Comparison of ENCODE assay signal across 8 cellular contexts in the genomic region with DNA sequence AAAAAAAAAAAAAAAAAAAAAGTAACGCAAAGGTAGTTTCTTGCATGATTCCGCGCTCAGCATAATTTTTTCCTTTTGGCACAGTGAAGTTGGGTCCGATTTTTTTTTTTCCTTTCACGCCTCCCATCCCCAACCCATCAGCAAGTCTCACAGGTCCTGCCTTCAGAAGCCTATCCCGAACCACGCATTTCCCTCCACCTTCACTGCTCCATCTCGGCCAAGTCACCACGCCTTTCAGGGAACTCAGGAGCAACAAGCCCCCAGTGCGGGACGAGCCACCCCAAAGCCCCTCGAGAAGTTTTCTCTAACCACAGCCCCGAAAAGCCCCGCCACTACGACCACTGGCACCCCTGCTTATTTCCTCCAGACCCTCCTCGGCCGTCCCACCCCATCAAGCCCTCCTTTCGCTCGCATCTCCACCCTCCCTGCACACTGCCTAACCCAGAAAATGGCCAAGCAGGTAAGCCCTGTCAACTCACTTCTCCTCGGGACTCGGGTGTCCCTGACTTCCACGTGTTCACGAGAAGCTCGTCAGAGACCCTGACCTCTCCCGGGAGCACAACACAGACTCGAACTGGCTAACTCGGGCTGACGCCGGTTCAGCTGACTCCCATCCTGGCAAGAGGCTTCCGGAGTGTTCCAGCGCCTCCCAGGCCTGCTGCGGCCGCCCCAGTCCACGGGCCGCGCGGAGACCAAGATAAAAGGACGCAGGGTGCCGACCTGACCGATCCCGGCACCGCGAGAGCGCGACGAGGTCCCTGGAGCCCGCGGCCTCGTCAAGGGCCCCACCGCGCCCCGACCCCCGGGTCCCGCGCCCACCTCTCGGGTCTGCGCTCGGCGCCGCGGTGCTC. TPM values are rescaled to one million over a fixed set of nuclear protein-coding genes. Genes with fewer than 3 reads are reported as not detected.
DNase-seq lines count a peak whose midpoint lies in the region; TF ChIP-seq lines count a peak whose summit lies in the region.

No MANE protein-coding gene starts in this region.

- H3K4me3 ChIP-seq in GM23248 = peak overlapping the region; percentile 97
- H3K4me3 ChIP-seq in prostate gland = peak overlapping the region; percentile 58 to 89

- H3K27me3 ChIP-seq in GM23248 (replicated peaks; ENCODE audit: insufficient read depth) (no peaks in the 10 kb centered on the region), prostate gland (replicated peaks; ENCODE audit: insufficient read depth) (no peaks in the 10 kb centered on the region)

- peak overlapping the region; percentile 92 for H3K27ac ChIP-seq in GM23248
- peak overlapping the region; percentile 95 for H3K27ac ChIP-seq in angular gyrus (ENCODE audit: low read depth, low read length)
- peak overlapping the region; percentile 93 to 99 for H3K27ac ChIP-seq in prostate gland

- TF ChIP-seq POLR2A in prostate gland (IDR thresholded peaks at IDR 0.05) = no peak

- H3K79me2 ChIP-seq in GM23248 (ENCODE audit: insufficient read depth) = peaks cover 73% of the 10 kb centered on the region

- in situ Hi-C loops in GM23248 (cut with MboI) = no loop called here

- WGBS in GM23248 (ENCODE audit: low coverage in 1 of 2, low lambda C conversion rate in 2 of 2, missing lambda C conversion rate in 2 of 2), 2 experiments = 7 to 9% methylated on average over 44 to 51 of the region's 61 CpGs
- WGBS in prostate gland = 4% methylated on average over 61 of the region's 61 CpGs

- no peaks in the 10 kb centered on the region for H3K9me3 ChIP-seq in GM23248 (ENCODE audit: low read depth)
- no peaks in the 10 kb centered on the region for H3K9me3 ChIP-seq in prostate gland

- H3K36me3 ChIP-seq in GM23248 (ENCODE audit: low read depth) (no peaks in the 10 kb centered on the region; the same call in 1 of the 2 replicates), prostate gland (no peaks in the 10 kb centered on the region)

- peak overlapping the region; percentile 94 for H3K4me2 ChIP-seq in GM23248 (ENCODE audit: unreplicated experiment)

- intact Hi-C loops in prostate gland (cut with DNase I) = loop anchor here (10.0 kb wide), 1 partner anchor 534 kb away; a partner anchor contains a TSS

- H3K9ac ChIP-seq in GM23248 = peak overlapping the region; percentile 94

- no peaks in the 10 kb centered on the region for H3K9me2 ChIP-seq in GM23248 (ENCODE audit: insufficient read depth)

- H4K20me1 ChIP-seq in GM23248 (ENCODE audit: insufficient read depth) = 0 out of 2 replicates have a peak, but pooled peaks cover 5% of the 10 kb centered on the region

- TF ChIP-seq CTCF in prostate gland (IDR thresholded peaks at IDR 0.05) = peak in 1 of 4 experiments; percentile 12

- peaks cover 37% of the 10 kb centered on the region for H3F3A ChIP-seq in GM23248 (ENCODE audit: insufficient read depth)

- H3K4me1 ChIP-seq in GM23248 (ENCODE audit: insufficient read depth) = peaks cover 21% of the 10 kb centered on the region
- peaks cover 9% of the 10 kb centered on the region for H3K4me1 ChIP-seq in prostate gland (replicated peaks)

- peak overlapping the region; percentile 72 for H2AFZ ChIP-seq in GM23248

- DNase-seq in EH (ENCODE audit: low read depth) (peak; percentile 61), GM23248 (peak; percentile 83), NAMALWA (ENCODE audit: low spot score) (peak; percentile 47), hepatic stellate cell (ENCODE audit: low spot score) (peak; percentile 76), prostate gland (ENCODE audit: low spot score) (peak; percentile 48), NCI-H1436 (lab: John Stamatoyannopoulos, UW) (no peak), NCI-H2029 (lab: John Stamatoyannopoulos, UW) (no peak)

RNA-seq across cellular contexts. Expression of a gene that starts 0.8 kb away (rescaled TPM):
- total RNA-seq in GM23248 (2014; rRNA removed; shearing (Covaris generic)) = 72.7 and 74.4 TPM in 2 replicates
- 85.6 and 85.8 TPM in 2 replicates for polyA plus RNA-seq in GM23248 (2016; fragmentation: Nextera tagmentation; extraction: Ambion mirVana)
- 10 to 100 TPM; 46.7 to 84.5 TPM for total RNA-seq in prostate gland

RNA-seq across cellular contexts. Expression of a gene that starts 9.8 kb away (rescaled TPM):
- 55.4 and 80.2 TPM in 2 replicates for total RNA-seq in GM23248 (2014; rRNA removed; shearing (Covaris generic))
- 32.6 and 35.7 TPM in 2 replicates for polyA plus RNA-seq in GM23248 (2016; fragmentation: Nextera tagmentation; extraction: Ambion mirVana)
- total RNA-seq in prostate gland = 10 to 100 TPM; 73.7 to 81.7 TPM

RNA-seq across cellular contexts. Expression of a gene that starts 10.0 kb away (rescaled TPM):
- 3.8 and 9.7 TPM in 2 replicates for total RNA-seq in GM23248 (2014; rRNA removed; shearing (Covaris generic))
- 18.2 and 21.1 TPM in 2 replicates for polyA plus RNA-seq in GM23248 (2016; fragmentation: Nextera tagmentation; extraction: Ambion mirVana)
- total RNA-seq in prostate gland = 10 to 100 TPM in 1 of 2 donors, 1 to 10 TPM in 1; 4.3 to 35.6 TPM

RNA-seq across cellular contexts. Expression of a gene that starts 27.2 kb away (rescaled TPM):
- 3.8 and 15.3 TPM in 2 replicates for total RNA-seq in GM23248 (2014; rRNA removed; shearing (Covaris generic))
- polyA plus RNA-seq in GM23248 (2016; fragmentation: Nextera tagmentation; extraction: Ambion mirVana) = 1.4 and 2.8 TPM in 2 replicates
- 10 to 100 TPM in 1 of 2 donors, 1 to 10 TPM in 1; 2.3 to 16.8 TPM for total RNA-seq in prostate gland

Comparison
In these comparisons a context has a peak if more than half of its experiments do, and no peak if none do; other contexts are left out.
1. DNase-seq: peak in EH (single experiment), GM23248 (single experiment), NAMALWA (single experiment), hepatic stellate cell (single experiment) and prostate gland (single experiment); none in NCI-H1436 (single experiment) and NCI-H2029 (single experiment).
2. Peak in every context shown above with its lines, with median percentiles within 50 percentile points of each other: H3K27ac ChIP-seq.